ENCODE assay signal across 1 cellular context in the genomic region with DNA sequence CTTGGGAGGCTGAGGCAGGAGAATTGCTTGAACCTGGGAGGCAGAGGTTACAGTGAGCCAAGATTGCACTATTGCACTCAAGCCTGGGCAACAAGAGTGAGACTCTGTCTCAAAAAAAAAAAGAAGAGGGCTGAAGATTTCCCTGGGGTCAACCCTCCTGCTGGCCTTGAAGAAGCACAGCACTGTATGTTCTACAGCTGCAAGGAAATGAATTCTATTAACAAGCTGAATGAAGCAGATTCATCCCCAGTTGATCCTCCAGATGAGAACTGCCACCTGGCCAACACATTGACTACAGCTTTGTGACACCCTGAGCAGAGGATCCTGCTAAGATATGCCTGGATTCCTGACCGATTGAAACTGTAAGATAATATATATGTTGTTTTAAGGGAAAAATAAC.
TF ChIP-seq lines count a peak whose summit lies in the region.

No MANE protein-coding gene starts in this region.

TF ChIP-seq in HepG2, 621 proteins besides CTCF, POLR2A, EP300 and RAD21 (continued from another document):
- TF ChIP-seq ZNF280D (CRISPR knock-in tag; IDR thresholded peaks at IDR 0.05) (no peak), ZNF878 (CRISPR knock-in tag; IDR thresholded peaks at IDR 0.05) (no peak), ZFYVE20 (CRISPR knock-in tag; IDR thresholded peaks at IDR 0.05; ENCODE audit: borderline replicate concordance, low read depth) (no peak)
